Comparison of ENCODE assay signal across 26 cellular contexts in genomic region chr6:108768792-108769524, GRCh38.
"Had no signal": no experiment of that assay in that cellular context is flagged by ENCODE, and none has a peak within 500 bp of the region (broad histone marks: within the 10 kb centered on the region; RNA-seq: fewer than 3 reads in every experiment).

No MANE protein-coding gene starts in this region.

- H3K4me3 ChIP-seq: left ventricle myocardium inferior, mucosa of descending colon, ovary, prostate gland, sigmoid colon, thyroid gland, upper lobe of left lung had no signal

- H3K36me3 Mint-ChIP-seq: activated CD4-positive, alpha-beta memory T cell treated with anti-CD3 and anti-CD28 coated beads for 36 hours; activated naive CD4-positive, alpha-beta T cell treated with anti-CD3 and anti-CD28 coated beads, Interleukin-2, amount 50 U/mL, for 72 hours; natural killer cell treated with Interleukin-12 subunit alpha and Interleukin-12 subunit beta and Interleukin-15 and Interleukin-18, amount 100 ng/mL, for 72 hours; stimulated activated effector memory CD8-positive, alpha-beta T cell treated with anti-CD3 and anti-CD28 coated beads, Interleukin-12 subunit alpha, Interleukin-12 subunit beta, amount 100 ng/mL, for 72 hours had no signal

- H3K4me3 Mint-ChIP-seq: activated CD4-positive, alpha-beta memory T cell treated with anti-CD3 and anti-CD28 coated beads for 36 hours; activated T-cell treated with anti-CD3 and anti-CD28 coated beads, Interleukin-2, amount 50 U/mL, for 72 hours; natural killer cell treated with Interleukin-12 subunit alpha and Interleukin-12 subunit beta and Interleukin-15 and Interleukin-18, amount 100 ng/mL, for 72 hours; stimulated activated effector memory CD8-positive, alpha-beta T cell treated with anti-CD3 and anti-CD28 coated beads, Interleukin-12 subunit alpha, Interleukin-12 subunit beta, amount 100 ng/mL, for 72 hours; stimulated activated naive CD8-positive, alpha-beta T cell treated with anti-CD3 and anti-CD28 coated beads, Interleukin-15, amount 100 ng/mL, for 72 hours had no signal

- H3K4me1 ChIP-seq: prostate gland, sigmoid colon had no signal

- H3K27ac Mint-ChIP-seq: activated CD4-positive, alpha-beta memory T cell treated with anti-CD3 and anti-CD28 coated beads for 36 hours; activated naive CD4-positive, alpha-beta T cell treated with anti-CD3 and anti-CD28 coated beads, Interleukin-2, amount 50 U/mL, for 72 hours; activated T-cell treated with anti-CD3 and anti-CD28 coated beads, Interleukin-2, amount 50 U/mL, for 72 hours; natural killer cell treated with Interleukin-12 subunit alpha and Interleukin-12 subunit beta and Interleukin-15 and Interleukin-18, amount 100 ng/mL, for 72 hours; stimulated activated effector memory CD8-positive, alpha-beta T cell treated with anti-CD3 and anti-CD28 coated beads, Interleukin-12 subunit alpha, Interleukin-12 subunit beta, amount 100 ng/mL, for 72 hours; stimulated activated naive CD8-positive, alpha-beta T cell treated with anti-CD3 and anti-CD28 coated beads, Interleukin-15, amount 100 ng/mL, for 72 hours had no signal

- DNase-seq: activated CD4-positive, alpha-beta memory T cell treated with anti-CD3 and anti-CD28 coated beads for 36 hours; activated CD4-positive, alpha-beta T cell treated with anti-CD3 and anti-CD28 coated beads for 4 hours; activated naive CD4-positive, alpha-beta T cell; activated T-cell treated with anti-CD3 and anti-CD28 coated beads for 4 hours; activated T-cell treated with anti-CD3 and anti-CD28 coated beads, Interleukin-2, amount 50 U/mL, for 72 hours; dermis blood vessel endothelial cell; effector CD4-positive, alpha-beta T cell; left ventricle myocardium inferior; mucosa of descending colon; ovary; retina; sigmoid colon; small intestine; stimulated activated CD4-positive, alpha-beta T cell treated with anti-CD3 and anti-CD28 coated beads, Interleukin-4, amount 100 ng/mL, for 24 hours; stimulated activated naive CD8-positive, alpha-beta T cell treated with anti-CD3 and anti-CD28 coated beads, Interleukin-15, amount 100 ng/mL, for 72 hours; thyroid gland; upper lobe of left lung had no signal

- H3K9me3 ChIP-seq: left ventricle myocardium inferior, mucosa of descending colon, ovary, prostate gland, sigmoid colon, thyroid gland, upper lobe of left lung had no signal

- H3K27me3 ChIP-seq: ovary, sigmoid colon, thyroid gland, upper lobe of left lung had no signal

- H3K9me3 Mint-ChIP-seq: activated CD4-positive, alpha-beta memory T cell treated with anti-CD3 and anti-CD28 coated beads for 36 hours; activated naive CD4-positive, alpha-beta T cell treated with anti-CD3 and anti-CD28 coated beads, Interleukin-2, amount 50 U/mL, for 72 hours; activated T-cell treated with anti-CD3 and anti-CD28 coated beads, Interleukin-2, amount 50 U/mL, for 72 hours; natural killer cell treated with Interleukin-12 subunit alpha and Interleukin-12 subunit beta and Interleukin-15 and Interleukin-18, amount 100 ng/mL, for 72 hours; stimulated activated effector memory CD8-positive, alpha-beta T cell treated with anti-CD3 and anti-CD28 coated beads, Interleukin-12 subunit alpha, Interleukin-12 subunit beta, amount 100 ng/mL, for 72 hours; stimulated activated naive CD8-positive, alpha-beta T cell treated with anti-CD3 and anti-CD28 coated beads, Interleukin-15, amount 100 ng/mL, for 72 hours had no signal

- H3K36me3 ChIP-seq: left ventricle myocardium inferior, ovary, prostate gland, sigmoid colon, thyroid gland, upper lobe of left lung had no signal

- H3K27ac ChIP-seq: epithelial cell of prostate, left ventricle myocardium inferior, ovary, prostate gland, sigmoid colon, thyroid gland, upper lobe of left lung had no signal

- ATAC-seq: activated naive CD4-positive, alpha-beta T cell treated with anti-CD3 and anti-CD28 coated beads, Interleukin-2, amount 50 U/mL, for 72 hours; activated T-cell treated with anti-CD3 and anti-CD28 coated beads, Interleukin-2, amount 50 U/mL, for 72 hours; mucosa of descending colon; natural killer cell treated with Interleukin-12 subunit alpha and Interleukin-12 subunit beta and Interleukin-15 and Interleukin-18, amount 100 ng/mL, for 72 hours; stimulated activated effector memory CD8-positive, alpha-beta T cell treated with anti-CD3 and anti-CD28 coated beads, Interleukin-12 subunit alpha, Interleukin-12 subunit beta, amount 100 ng/mL, for 72 hours; stimulated activated naive CD8-positive, alpha-beta T cell treated with anti-CD3 and anti-CD28 coated beads, Interleukin-15, amount 100 ng/mL, for 72 hours had no signal

- FAIRE-seq: colon, endometrium, frontal cortex, islet of Langerhans, small intestine had no signal
